ENCODE assay signal across 14 cellular contexts in the genomic region with DNA sequence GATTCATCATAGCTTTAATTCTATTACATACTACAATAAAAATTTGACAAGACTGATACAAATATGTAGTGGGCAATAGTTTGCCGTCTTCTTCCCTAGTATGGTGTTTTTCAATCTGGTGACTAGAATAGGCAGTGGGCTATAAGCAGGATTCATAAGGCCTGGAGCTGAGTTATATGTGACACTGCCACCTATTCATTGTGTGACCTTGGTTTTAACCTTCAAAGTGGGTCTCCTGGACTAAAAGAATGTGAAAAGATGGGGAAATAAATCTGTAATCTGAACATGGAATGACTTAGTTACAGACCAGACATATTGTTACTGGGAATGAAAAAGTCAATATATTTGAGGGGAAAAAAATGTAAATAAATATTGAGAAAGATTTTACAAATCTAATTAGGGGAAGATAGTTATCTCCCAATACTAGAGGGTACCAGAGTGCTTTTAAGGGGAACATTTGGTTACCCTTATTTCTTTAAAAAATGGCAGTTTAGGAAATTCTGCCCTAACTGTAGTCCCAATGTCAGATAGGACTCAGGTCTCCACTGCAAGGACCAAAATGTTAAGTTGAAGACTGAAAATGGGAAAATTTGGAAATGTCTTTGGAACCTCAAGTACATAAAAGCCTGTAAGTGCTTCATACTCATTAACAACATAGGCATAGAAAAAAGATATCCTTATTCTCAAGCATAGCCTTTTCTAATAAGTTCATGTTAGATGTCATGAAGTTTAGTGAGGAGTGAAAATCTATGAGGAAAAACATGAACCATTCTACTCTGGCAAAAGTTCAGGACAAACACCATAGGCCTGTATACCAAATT. TPM values are rescaled to one million over a fixed set of nuclear protein-coding genes. Genes with fewer than 3 reads are reported as not detected.
A peak's percentile ranks its signal among the peaks of the same experiment; 100 is the strongest.
DNase-seq lines count a peak whose midpoint lies in the region; ATAC-seq lines count a peak whose summit lies in the region.
"Had no signal": no experiment of that assay in that cellular context is flagged by ENCODE, and none has a peak within 500 bp of the region (broad histone marks: within the 10 kb centered on the region; RNA-seq: fewer than 3 reads in every experiment).

No MANE protein-coding gene starts in this region.

- POLR2A ChIA-PET in T-cell (lab: Charles Lee), result no interaction called here

- CTCF ChIA-PET in T-cell (lab: Charles Lee), result no interaction called here

- H3K27me3 ChIP-seq in effector memory CD4-positive, alpha-beta T cell (replicated peaks; ENCODE audit: control insufficient read depth, insufficient read depth, low read length, poor library complexity, severe bottlenecking), result no peaks in the 10 kb centered on the region
- H3K27me3 ChIP-seq: stomach had no signal

- H3K4me1 Mint-ChIP-seq in activated naive CD4-positive, alpha-beta T cell treated with anti-CD3 and anti-CD28 coated beads, Interleukin-2, amount 50 U/mL, for 24 hours, result peaks cover 50% of the 10 kb centered on the region
- peaks cover 28 to 39% (median 37%) of the 10 kb centered on the region in 3 donors for H3K4me1 Mint-ChIP-seq in T-cell
- H3K4me1 Mint-ChIP-seq in stimulated activated memory B cell treated with anti-CD40 and anti-IgM and Interleukin-4, amounts not matched to agents 10 μg/mL and 1 μg/mL and 100 μg/mL, for 72 hours, result peaks cover 14% of the 10 kb centered on the region

- no peaks in the 10 kb centered on the region for H3K9me3 ChIP-seq in effector memory CD4-positive, alpha-beta T cell (ENCODE audit: control insufficient read depth, low read length)
- H3K9me3 ChIP-seq: stomach had no signal

- ATAC-seq in T-cell (replicated peaks in 1 of 4) (no peak), HG03432 (IDR thresholded peaks at IDR 0.05; ENCODE audit: unreplicated experiment) (no peak)
- no peak for ATAC-seq in stimulated activated memory B cell treated with anti-CD40 and anti-IgM and Interleukin-4, amounts not matched to agents 10 μg/mL and 1 μg/mL and 100 μg/mL, for 72 hours
- ATAC-seq: left ventricle myocardium superior had no signal

- no peak for DNase-seq in activated naive CD4-positive, alpha-beta T cell (lab: John Stamatoyannopoulos, UW)
- no peak for DNase-seq in T-cell
- DNase-seq in effector memory CD4-positive, alpha-beta T cell, result no peak
- no peak for DNase-seq in AML-193 (lab: John Stamatoyannopoulos, UW)
- DNase-seq in MV-4-11 (lab: John Stamatoyannopoulos, UW), result no peak
- DNase-seq: activated T-cell treated with anti-CD3 and anti-CD28 coated beads, Interleukin-2, amount 50 U/mL, for 1 hour; effector CD4-positive, alpha-beta T cell; left ventricle myocardium superior; NCI-H146; stomach; WERI-Rb-1 had no signal

- H3K9me3 Mint-ChIP-seq in activated naive CD4-positive, alpha-beta T cell treated with anti-CD3 and anti-CD28 coated beads, Interleukin-2, amount 50 U/mL, for 24 hours, result no peaks in the 10 kb centered on the region
- no peaks in the 10 kb centered on the region for H3K9me3 Mint-ChIP-seq in T-cell
- no peaks in the 10 kb centered on the region for H3K9me3 Mint-ChIP-seq in stimulated activated memory B cell treated with anti-CD40 and anti-IgM and Interleukin-4, amounts not matched to agents 10 μg/mL and 1 μg/mL and 100 μg/mL, for 72 hours

- H3K4me1 ChIP-seq in effector memory CD4-positive, alpha-beta T cell (ENCODE audit: control insufficient read depth, insufficient read depth, low read length, poor library complexity, severe bottlenecking), result no peaks in the 10 kb centered on the region

- H3K27ac ChIP-seq in effector memory CD4-positive, alpha-beta T cell (ENCODE audit: insufficient read depth, low read length, poor library complexity, severe bottlenecking), result peak overlapping the region; percentile 34
- H3K27ac ChIP-seq: stomach, WERI-Rb-1 had no signal

- no peak overlapping the region for H3K4me3 ChIP-seq in effector memory CD4-positive, alpha-beta T cell (ENCODE audit: insufficient read depth, low read depth, low read length, poor library complexity, severe bottlenecking)
- H3K4me3 ChIP-seq: stomach had no signal

- peaks cover 22% of the 10 kb centered on the region for H3K36me3 Mint-ChIP-seq in activated naive CD4-positive, alpha-beta T cell treated with anti-CD3 and anti-CD28 coated beads, Interleukin-2, amount 50 U/mL, for 24 hours
- peaks cover 55% of the 10 kb centered on the region for H3K36me3 Mint-ChIP-seq in T-cell
- H3K36me3 Mint-ChIP-seq in stimulated activated memory B cell treated with anti-CD40 and anti-IgM and Interleukin-4, amounts not matched to agents 10 μg/mL and 1 μg/mL and 100 μg/mL, for 72 hours, result peaks cover 46% of the 10 kb centered on the region

- peak overlapping the region; percentile 60 for H3K27ac Mint-ChIP-seq in activated naive CD4-positive, alpha-beta T cell treated with anti-CD3 and anti-CD28 coated beads, Interleukin-2, amount 50 U/mL, for 24 hours
- H3K27ac Mint-ChIP-seq in T-cell, result peak overlapping the region; percentile 9 to 65
- peak overlapping the region; percentile 52 for H3K27ac Mint-ChIP-seq in stimulated activated memory B cell treated with anti-CD40 and anti-IgM and Interleukin-4, amounts not matched to agents 10 μg/mL and 1 μg/mL and 100 μg/mL, for 72 hours

- H3K27me3 Mint-ChIP-seq in activated naive CD4-positive, alpha-beta T cell treated with anti-CD3 and anti-CD28 coated beads, Interleukin-2, amount 50 U/mL, for 24 hours, result no peaks in the 10 kb centered on the region
- H3K27me3 Mint-ChIP-seq in T-cell, result no peaks in the 10 kb centered on the region
- no peaks in the 10 kb centered on the region for H3K27me3 Mint-ChIP-seq in stimulated activated memory B cell treated with anti-CD40 and anti-IgM and Interleukin-4, amounts not matched to agents 10 μg/mL and 1 μg/mL and 100 μg/mL, for 72 hours

- peak overlapping the region; percentile 39 for H3K4me3 Mint-ChIP-seq in activated naive CD4-positive, alpha-beta T cell treated with anti-CD3 and anti-CD28 coated beads, Interleukin-2, amount 50 U/mL, for 24 hours
- H3K4me3 Mint-ChIP-seq in T-cell, result no peak overlapping the region
- no peak overlapping the region for H3K4me3 Mint-ChIP-seq in stimulated activated memory B cell treated with anti-CD40 and anti-IgM and Interleukin-4, amounts not matched to agents 10 μg/mL and 1 μg/mL and 100 μg/mL, for 72 hours

- H3K36me3 ChIP-seq in effector memory CD4-positive, alpha-beta T cell (ENCODE audit: control insufficient read depth, insufficient read depth, low read length), result peaks cover 81% of the 10 kb centered on the region

RNA-seq across cellular contexts. Expression of gene SETD5, which starts 10.7 kb away (rescaled TPM):
- total RNA-seq in T-cell, result 100 to 1,000 TPM; 119 to 131 (median 125) TPM

RNA-seq across cellular contexts. Expression of gene THUMPD3, which starts 23.9 kb away (rescaled TPM):
- total RNA-seq in T-cell, result 10 to 100 TPM; 33.3 to 44.4 (median 43.5) TPM
